Comparison of ENCODE assay signal across 22 cellular contexts in the genomic region with DNA sequence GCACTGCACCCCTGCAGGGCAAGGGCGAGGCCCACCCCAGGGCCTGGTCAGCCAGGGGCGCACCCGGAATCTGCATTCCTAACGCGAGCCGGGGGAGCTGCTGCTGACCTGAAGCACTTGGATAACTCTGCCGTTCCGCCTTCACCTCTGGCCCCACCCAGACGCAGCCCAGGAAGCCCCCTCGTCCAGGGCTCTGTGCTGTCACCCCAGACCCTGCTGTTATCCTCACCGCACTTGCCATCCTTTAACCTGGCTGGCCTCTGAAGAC. TPM values are rescaled to one million over a fixed set of nuclear protein-coding genes. Genes with fewer than 3 reads are reported as not detected.
A peak's percentile ranks its signal among the peaks of the same experiment; 100 is the strongest.
DNase-seq lines count a peak whose midpoint lies in the region; ATAC-seq, FAIRE-seq and TF ChIP-seq lines count a peak whose summit lies in the region.
"Had no signal": no experiment of that assay in that cellular context is flagged by ENCODE, and none has a peak within 500 bp of the region (broad histone marks: within the 10 kb centered on the region; RNA-seq: fewer than 3 reads in every experiment).

No MANE protein-coding gene starts in this region.

- no peaks in the 10 kb centered on the region for H3K36me3 Mint-ChIP-seq in neural progenitor cell
- H3K36me3 Mint-ChIP-seq: CD8-positive, alpha-beta T cell had no signal

- H3K27ac ChIP-seq in HepG2 (ENCODE audit: extremely low read length, insufficient read depth, low read length) (no peak overlapping the region), right lobe of liver (no peak overlapping the region), liver (ENCODE audit: low read depth in 1 of 2, low read length in 2 of 2) (peak overlapping the region; percentile 33 to 88), neural progenitor cell (no peak overlapping the region)
- H3K27ac ChIP-seq: 22Rv1 had no signal

- 27% methylated on average over 8 of the region's 11 CpGs for WGBS in HepG2 (ENCODE audit: low lambda C conversion rate)
- WGBS in right lobe of liver (ENCODE audit: insufficient coverage, low coverage, low lambda C conversion rate, missing lambda C conversion rate) = 100% methylated on average over 1 of the region's 11 CpGs
- WGBS in liver = 80% methylated on average over 11 of the region's 11 CpGs

- no peak for TF ChIP-seq EP300 in HepG2 (IDR thresholded peaks at IDR 0.05; ENCODE audit: low read depth in 2 of 2, low read length in 2 of 2)
- no peak for TF ChIP-seq EP300 in HepG2 (CRISPR knock-in tag; IDR thresholded peaks at IDR 0.05; ENCODE audit: borderline replicate concordance)

- peaks cover 7% of the 10 kb centered on the region for H3K27me3 Mint-ChIP-seq in neural progenitor cell (ENCODE audit: insufficient read depth, low read depth)

- in situ Hi-C loops in HepG2 (cut with HindIII; ENCODE audit: extremely low pct_ligation_motif_present, low pct_unique_long_range_greater_than_20kb) = no loop called here

- H2AFZ ChIP-seq in HepG2 (ENCODE audit: low read length) = no peak overlapping the region
- no peak overlapping the region for H2AFZ ChIP-seq in neural progenitor cell (replicated peaks)

- no peaks in the 10 kb centered on the region for H3K9me3 Mint-ChIP-seq in neural progenitor cell
- H3K9me3 Mint-ChIP-seq: CD8-positive, alpha-beta T cell had no signal

- no peaks in the 10 kb centered on the region for H3F3A ChIP-seq in neural progenitor cell (ENCODE audit: low read depth)

- H4K20me1 ChIP-seq in HepG2 (ENCODE audit: insufficient read depth, low read length) (peaks cover 3% of the 10 kb centered on the region; the same call in 1 of the 2 replicates), neural progenitor cell (ENCODE audit: low read depth) (no peaks in the 10 kb centered on the region)

- TF ChIP-seq CTCF in HepG2 (CRISPR knock-in tag; IDR thresholded peaks at IDR 0.05) (no peak), right lobe of liver (IDR thresholded peaks at IDR 0.05) (no peak), liver (IDR thresholded peaks at IDR 0.05; ENCODE audit: low read depth, low read length, missing input control) (no peak), neural progenitor cell (IDR thresholded peaks at IDR 0.05) (no peak)

- no TSS peak for BruUV-seq in HepG2 (replicated peaks; lab: Mats Ljungman, UMichigan)

- H3K36me3 ChIP-seq in HepG2 (replicated peaks in 1 of 2; ENCODE audit: control insufficient read depth in 1 of 2, insufficient read depth in 2 of 2, low read length in 2 of 2) = no peaks in the 10 kb centered on the region
- no peaks in the 10 kb centered on the region for H3K36me3 ChIP-seq in right lobe of liver
- H3K36me3 ChIP-seq in liver (ENCODE audit: control insufficient read depth in 4 of 4, insufficient read depth in 3 of 4, low read depth in 1 of 4, low read length in 3 of 4) = peaks cover 0 to 10% (median 2%) of the 10 kb centered on the region in 4 donors
- no peaks in the 10 kb centered on the region for H3K36me3 ChIP-seq in neural progenitor cell

- peak overlapping the region; percentile 65 for H3K27ac Mint-ChIP-seq in neural progenitor cell
- H3K27ac Mint-ChIP-seq: CD8-positive, alpha-beta T cell had no signal

- no peak for ATAC-seq in HepG2
- no peak for ATAC-seq in right lobe of liver
- ATAC-seq: CD8-positive, alpha-beta T cell; HCT116 had no signal

- CTCF ChIA-PET in HepG2 (lab: Yijun Ruan, JAX; ENCODE audit: low intra/inter-chr PET ratio, low total read pairs) = no interaction called here

- no peak overlapping the region for H3K4me3 Mint-ChIP-seq in neural progenitor cell
- H3K4me3 Mint-ChIP-seq: CD14-positive monocyte; CD8-positive, alpha-beta T cell had no signal

- H3K4me3 ChIP-seq in HepG2 (replicated peaks in 1 of 3; ENCODE audit: insufficient read depth in 1 of 3, low read depth in 2 of 3, low read length in 3 of 3) (no peak overlapping the region), right lobe of liver (peak overlapping the region in 1 of 3 donors; percentile 48), liver (ENCODE audit: low read depth in 1 of 3, low read length in 3 of 3) (peak overlapping the region in 1 of 3 donors; percentile 14), neural progenitor cell (no peak overlapping the region)

- H3K27me3 ChIP-seq in HepG2 (ENCODE audit: control insufficient read depth in 1 of 2, insufficient read depth in 2 of 2, low read length in 2 of 2) = peaks cover 38 to 96% of the 10 kb centered on the region in 2 experiments; a peak in 4 of 5 replicates
- no peaks in the 10 kb centered on the region for H3K27me3 ChIP-seq in right lobe of liver
- H3K27me3 ChIP-seq in liver (ENCODE audit: control insufficient read depth in 4 of 4, insufficient read depth in 4 of 4, low read length in 3 of 4) = no peaks in the 10 kb centered on the region
- H3K27me3 ChIP-seq in neural progenitor cell = no peaks in the 10 kb centered on the region

- H3K9me3 ChIP-seq in HepG2 (ENCODE audit: low read length) (no peaks in the 10 kb centered on the region), right lobe of liver (no peaks in the 10 kb centered on the region), liver (ENCODE audit: control insufficient read depth in 4 of 4, low read length in 3 of 4) (no peaks in the 10 kb centered on the region), neural progenitor cell (ENCODE audit: low read depth) (no peaks in the 10 kb centered on the region)

- TF ChIP-seq POLR2A in HepG2 (IDR thresholded peaks at IDR 0.05; ENCODE audit: insufficient read depth in 1 of 2, low read depth in 2 of 2, low read length in 2 of 2) (no peak), right lobe of liver (IDR thresholded peaks at IDR 0.05) (no peak)

- TF ChIP-seq RAD21 in HepG2 (CRISPR knock-in tag; IDR thresholded peaks at IDR 0.05) = no peak
- TF ChIP-seq RAD21 in liver (IDR thresholded peaks at IDR 0.05) = no peak

- H3K4me1 ChIP-seq in HepG2 (ENCODE audit: insufficient read depth, low read length) (peaks cover 24% of the 10 kb centered on the region), right lobe of liver (peaks cover 0 to 29% (median 0%) of the 10 kb centered on the region in 4 donors), liver (ENCODE audit: control insufficient read depth in 4 of 4, insufficient read depth in 4 of 4, low read length in 3 of 4) (peaks cover 13 to 57% (median 34%) of the 10 kb centered on the region in 4 donors), neural progenitor cell (peaks cover 7% of the 10 kb centered on the region)

- DNase-seq in HepG2 (ENCODE audit: low spot score) (no peak), right lobe of liver (no peak), neural progenitor cell (ENCODE audit: low spot score) (no peak), NCI-H226 (no peak), NCI-H2171 treated with DMSO at 0.1 percent for 48 hours (lab: John Stamatoyannopoulos, UW) (no peak), HK-2 (ENCODE audit: unreplicated experiment) (no peak), HuH-7 (ENCODE audit: low spot score) (no peak)
- DNase-seq: CD8-positive, alpha-beta T cell; COR-L47; DMS153; DMS79 treated with DMSO at 0.1 percent for 48 hours; EL had no signal

- no peaks in the 10 kb centered on the region for H3K79me2 ChIP-seq in HepG2 (ENCODE audit: insufficient read depth, low read length)
- H3K79me2 ChIP-seq in neural progenitor cell (ENCODE audit: low read depth) = no peaks in the 10 kb centered on the region

- no peak for FAIRE-seq in HepG2 (lab: Jason Lieb, UNC)
- FAIRE-seq: D721Med, G401.6 had no signal

- POLR2A ChIA-PET in HepG2 (lab: Yijun Ruan, JAX) = no interaction called here

- H3K4me2 ChIP-seq in HepG2 (ENCODE audit: low read depth, low read length) = no peak overlapping the region
- no peak overlapping the region for H3K4me2 ChIP-seq in neural progenitor cell

- no peak overlapping the region for H3K9ac ChIP-seq in HepG2 (ENCODE audit: insufficient read depth, low read depth, low read length)
- H3K9ac ChIP-seq in liver (ENCODE audit: low read depth in 1 of 2, low read length in 2 of 2) = no peak overlapping the region
- H3K9ac ChIP-seq in neural progenitor cell = no peak overlapping the region

- peaks cover 12% of the 10 kb centered on the region for H3K4me1 Mint-ChIP-seq in neural progenitor cell
- H3K4me1 Mint-ChIP-seq: CD14-positive monocyte had no signal

- intact Hi-C loops in HepG2 (cut with micrococcal nuclease; ENCODE audit: unreplicated experiment) (no loop called here), right lobe of liver (cut with DNase I) (no loop called here)

RNA-seq across cellular contexts. Expression of a gene that starts 13.3 kb away (rescaled TPM):
- total RNA-seq in HepG2 (2016; rRNA removed; fragmentation: Illumina TruSeq; extraction: Trizol) (not detected in 2 replicates), right lobe of liver (under 1 TPM in 1 of 6 experiments, not detected in 5; 0.37 TPM), liver (under 1 TPM in 1 of 2 donors, not detected in 1; 0.09 TPM), neural progenitor cell (ENCODE audit: low replicate concordance) (not detected in 2 replicates)
- total RNA-seq in HepG2 (2016; cell fraction: cytosol; rRNA removed; fragmentation: Illumina TruSeq; extraction: Trizol; ENCODE audit: low read depth) = not detected in 2 replicates
- total RNA-seq in HepG2 (2016; cell fraction: insoluble cytoplasmic fraction; rRNA removed; fragmentation: Illumina TruSeq; extraction: Trizol) = not detected in 2 replicates
- not detected in 2 replicates for total RNA-seq in HepG2 (2016; cell fraction: membrane; rRNA removed; fragmentation: Illumina TruSeq; extraction: Trizol)
- not detected in 2 replicates for total RNA-seq in HepG2 (2016; cell fraction: nucleus; rRNA removed; fragmentation: Illumina TruSeq; extraction: Trizol)
- polyA plus RNA-seq in HepG2 (2011; rRNA removed) (not detected in 2 replicates), liver (not detected)
- polyA plus RNA-seq in HepG2 (2011; cell fraction: cytosol; rRNA removed) = not detected in 2 replicates
- not detected in 2 replicates for polyA plus RNA-seq in HepG2 (2011; cell fraction: nucleus; rRNA removed)
- not detected in 2 replicates for polyA plus RNA-seq in HepG2 (2012)
- not detected in 2 replicates for polyA plus RNA-seq in HepG2 (2016; cell fraction: cytosol; fragmentation: Illumina TruSeq; extraction: Trizol; ENCODE audit: low read depth)
- not detected in 2 replicates for polyA plus RNA-seq in HepG2 (2016; cell fraction: insoluble cytoplasmic fraction; fragmentation: Illumina TruSeq; extraction: Trizol; ENCODE audit: low read depth)
- not detected in 2 replicates for polyA plus RNA-seq in HepG2 (2016; cell fraction: membrane; fragmentation: Illumina TruSeq; extraction: Trizol; ENCODE audit: low read depth)
- not detected in 2 replicates for polyA plus RNA-seq in HepG2 (2016; cell fraction: nucleus; fragmentation: Illumina TruSeq; extraction: Trizol; ENCODE audit: insufficient read depth, low read depth)
- not detected in 2 replicates for polyA minus RNA-seq in HepG2 (2011; rRNA and poly(A)+ RNA removed; ENCODE audit: low replicate concordance)
- not detected in 2 replicates for polyA minus RNA-seq in HepG2 (2011; cell fraction: cytosol; rRNA and poly(A)+ RNA removed)
- not detected in 2 replicates for polyA minus RNA-seq in HepG2 (2011; cell fraction: nucleus; rRNA and poly(A)+ RNA removed)
- total RNA-seq: A673; CD8-positive, alpha-beta T cell; H4; HT-29 had no signal
- polyA plus RNA-seq: BJ, CD14-positive monocyte had no signal

RNA-seq across cellular contexts. Expression of a gene that starts 22.8 kb away (rescaled TPM):
- total RNA-seq in HepG2 (2016; rRNA removed; fragmentation: Illumina TruSeq; extraction: Trizol) (107 and 158 TPM in 2 replicates), right lobe of liver (10 to 100 TPM; 15.1 to 25.5 (median 20.1) TPM), liver (10 to 100 TPM; 16.3 to 22.0 TPM), neural progenitor cell (ENCODE audit: low replicate concordance) (31.8 and 48.5 TPM in 2 replicates)
- total RNA-seq in HepG2 (2016; cell fraction: cytosol; rRNA removed; fragmentation: Illumina TruSeq; extraction: Trizol; ENCODE audit: low read depth) = 39.7 and 49.5 TPM in 2 replicates
- 117 and 161 TPM in 2 replicates for total RNA-seq in HepG2 (2016; cell fraction: insoluble cytoplasmic fraction; rRNA removed; fragmentation: Illumina TruSeq; extraction: Trizol)
- 55.4 and 64.8 TPM in 2 replicates for total RNA-seq in HepG2 (2016; cell fraction: membrane; rRNA removed; fragmentation: Illumina TruSeq; extraction: Trizol)
- total RNA-seq in HepG2 (2016; cell fraction: nucleus; rRNA removed; fragmentation: Illumina TruSeq; extraction: Trizol) = 54.9 and 68.3 TPM in 2 replicates
- polyA plus RNA-seq in HepG2 (2011; rRNA removed) (94.9 and 96.3 TPM in 2 replicates), liver (10 to 100 TPM; 22.4 to 59.4 TPM)
- polyA plus RNA-seq in HepG2 (2011; cell fraction: cytosol; rRNA removed) = 49.7 and 65.0 TPM in 2 replicates
- polyA plus RNA-seq in HepG2 (2011; cell fraction: nucleus; rRNA removed) = 60.0 and 63.3 TPM in 2 replicates
- 72.5 and 94.4 TPM in 2 replicates for polyA plus RNA-seq in HepG2 (2012)
- 51.9 and 69.2 TPM in 2 replicates for polyA plus RNA-seq in HepG2 (2016; cell fraction: cytosol; fragmentation: Illumina TruSeq; extraction: Trizol; ENCODE audit: low read depth)
- polyA plus RNA-seq in HepG2 (2016; cell fraction: insoluble cytoplasmic fraction; fragmentation: Illumina TruSeq; extraction: Trizol; ENCODE audit: low read depth) = 217 and 222 TPM in 2 replicates
- 75.4 and 76.3 TPM in 2 replicates for polyA plus RNA-seq in HepG2 (2016; cell fraction: membrane; fragmentation: Illumina TruSeq; extraction: Trizol; ENCODE audit: low read depth)
- 124 and 134 TPM in 2 replicates for polyA plus RNA-seq in HepG2 (2016; cell fraction: nucleus; fragmentation: Illumina TruSeq; extraction: Trizol; ENCODE audit: insufficient read depth, low read depth)
- 63.0 and 105 TPM in 2 replicates for polyA minus RNA-seq in HepG2 (2011; rRNA and poly(A)+ RNA removed; ENCODE audit: low replicate concordance)
- polyA minus RNA-seq in HepG2 (2011; cell fraction: cytosol; rRNA and poly(A)+ RNA removed) = 10.9 and 13.1 TPM in 2 replicates
- polyA minus RNA-seq in HepG2 (2011; cell fraction: nucleus; rRNA and poly(A)+ RNA removed) = 45.4 and 54.3 TPM in 2 replicates

RNA-seq across cellular contexts. Expression of a gene that starts 23.0 kb away (rescaled TPM):
- total RNA-seq in HepG2 (2016; rRNA removed; fragmentation: Illumina TruSeq; extraction: Trizol) (2.8 and 9.2 TPM in 2 replicates), right lobe of liver (10 to 100 TPM in 5 of 6 experiments, 1 to 10 TPM in 1; 9.2 to 20.6 (median 16.5) TPM), liver (10 to 100 TPM in 1 of 2 donors, 1 to 10 TPM in 1; 6.8 to 20.6 TPM), neural progenitor cell (ENCODE audit: low replicate concordance) (5.0 and 11.6 TPM in 2 replicates)
- 3.6 and 3.7 TPM in 2 replicates for total RNA-seq in HepG2 (2016; cell fraction: cytosol; rRNA removed; fragmentation: Illumina TruSeq; extraction: Trizol; ENCODE audit: low read depth)
- total RNA-seq in HepG2 (2016; cell fraction: insoluble cytoplasmic fraction; rRNA removed; fragmentation: Illumina TruSeq; extraction: Trizol) = 2.6 and 11.0 TPM in 2 replicates
- total RNA-seq in HepG2 (2016; cell fraction: membrane; rRNA removed; fragmentation: Illumina TruSeq; extraction: Trizol) = 4.2 and 5.1 TPM in 2 replicates
- total RNA-seq in HepG2 (2016; cell fraction: nucleus; rRNA removed; fragmentation: Illumina TruSeq; extraction: Trizol) = 12.2 and 14.1 TPM in 2 replicates
- polyA plus RNA-seq in HepG2 (2011; rRNA removed) (9.5 and 9.8 TPM in 2 replicates), liver (10 to 100 TPM in 1 of 2 donors, 1 to 10 TPM in 1; 8.5 to 13.0 TPM)
- polyA plus RNA-seq in HepG2 (2011; cell fraction: cytosol; rRNA removed) = 7.1 and 10.3 TPM in 2 replicates
- polyA plus RNA-seq in HepG2 (2011; cell fraction: nucleus; rRNA removed) = 30.6 and 39.2 TPM in 2 replicates
- 8.2 and 13.0 TPM in 2 replicates for polyA plus RNA-seq in HepG2 (2012)
- polyA plus RNA-seq in HepG2 (2016; cell fraction: cytosol; fragmentation: Illumina TruSeq; extraction: Trizol; ENCODE audit: low read depth) = 2.4 and 2.8 TPM in 2 replicates
- polyA plus RNA-seq in HepG2 (2016; cell fraction: insoluble cytoplasmic fraction; fragmentation: Illumina TruSeq; extraction: Trizol; ENCODE audit: low read depth) = 4.4 and 4.7 TPM in 2 replicates
- polyA plus RNA-seq in HepG2 (2016; cell fraction: membrane; fragmentation: Illumina TruSeq; extraction: Trizol; ENCODE audit: low read depth) = 4.1 and 4.7 TPM in 2 replicates
- 27.3 and 29.9 TPM in 2 replicates for polyA plus RNA-seq in HepG2 (2016; cell fraction: nucleus; fragmentation: Illumina TruSeq; extraction: Trizol; ENCODE audit: insufficient read depth, low read depth)
- 11.5 and 13.9 TPM in 2 replicates for polyA minus RNA-seq in HepG2 (2011; rRNA and poly(A)+ RNA removed; ENCODE audit: low replicate concordance)
- polyA minus RNA-seq in HepG2 (2011; cell fraction: cytosol; rRNA and poly(A)+ RNA removed) = 5.2 and 6.1 TPM in 2 replicates
- 13.4 and 18.0 TPM in 2 replicates for polyA minus RNA-seq in HepG2 (2011; cell fraction: nucleus; rRNA and poly(A)+ RNA removed)

Comparison
In these comparisons a context has a peak if more than half of its experiments do, and no peak if none do; other contexts are left out.
1. H3K27ac ChIP-seq: peak in liver (2 of 2); none in HepG2 (single experiment), right lobe of liver (0 of 3) and neural progenitor cell (single experiment).